In the genomic region with DNA sequence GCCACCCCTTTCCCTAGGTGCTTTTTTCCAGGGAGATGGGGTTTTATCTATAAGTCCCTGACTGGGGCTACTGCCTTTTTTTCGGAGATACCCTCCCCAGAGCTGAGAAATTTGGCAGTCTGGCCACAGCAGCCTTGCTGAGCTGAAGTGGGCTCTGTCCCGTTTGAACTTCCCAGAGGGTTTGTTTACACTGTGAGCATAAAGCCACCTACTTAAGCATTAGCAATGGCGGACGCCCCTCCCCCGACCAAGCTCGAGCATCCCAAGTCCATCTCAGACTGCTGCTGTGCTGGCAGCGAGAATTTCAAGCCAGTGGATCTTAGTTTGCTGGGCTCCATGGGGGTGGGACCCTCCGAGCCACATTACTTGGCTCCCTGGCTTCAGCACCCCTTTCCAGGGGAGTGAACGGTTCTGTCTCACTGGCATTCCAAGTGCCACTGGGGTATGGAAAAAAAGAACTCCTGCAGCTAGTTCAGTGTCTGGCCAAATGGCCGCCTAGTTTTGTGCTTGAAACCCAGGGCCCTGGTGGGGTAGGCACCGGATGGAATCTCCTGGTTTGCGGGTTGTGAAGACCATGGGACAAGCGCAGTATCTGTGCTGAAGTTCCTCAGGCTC, we compare ENCODE assay signal across 1 cellular context.
TF ChIP-seq lines count a peak whose summit lies in the region.

No MANE protein-coding gene starts in this region.

TF ChIP-seq in GM23338, 12 proteins besides CTCF, POLR2A, EP300 and RAD21 (continued from another document):
- TF ChIP-seq EZH2phosphoT487 (IDR thresholded peaks at IDR 0.05; ENCODE audit: unreplicated experiment) = no peak
- no peak for TF ChIP-seq CREB1 (CRISPR knock-in tag; IDR thresholded peaks at IDR 0.05; ENCODE audit: low read depth)
- TF ChIP-seq JUNB (IDR thresholded peaks at IDR 0.05; ENCODE audit: unreplicated experiment) = no peak
TF ChIP-seq in GM23338: peak in this region for 0.
